9 cellular contexts compared by ENCODE assay signal in the genomic region with DNA sequence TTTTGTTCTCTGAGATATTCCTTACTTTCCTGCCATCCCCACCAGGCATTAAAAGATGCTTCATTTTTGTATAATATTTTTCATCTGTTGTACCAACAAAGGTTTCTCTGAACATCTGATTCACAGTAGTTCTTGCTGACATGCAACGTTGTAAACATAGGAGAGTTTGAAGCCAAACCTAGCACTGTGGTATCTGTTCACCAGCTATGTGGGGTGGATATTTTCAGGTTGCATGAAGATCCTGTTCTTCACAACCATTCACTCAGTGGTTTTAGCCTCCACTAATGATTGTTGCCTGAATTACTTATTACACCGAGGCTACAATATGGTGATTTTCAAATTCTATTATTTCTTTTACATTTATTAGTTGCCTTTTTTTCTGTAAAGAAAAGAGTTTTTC. TPM values are rescaled to one million over a fixed set of nuclear protein-coding genes. Genes with fewer than 3 reads are reported as not detected.
"Had no signal": no experiment of that assay in that cellular context is flagged by ENCODE, and none has a peak within 500 bp of the region (broad histone marks: within the 10 kb centered on the region; RNA-seq: fewer than 3 reads in every experiment).

No MANE protein-coding gene starts in this region.

- ATAC-seq: HCT116, HepG2 had no signal

- H3K4me1 ChIP-seq: HAP-1 had no signal

- H3K9me3 ChIP-seq: HAP-1 had no signal

- H3K36me3 ChIP-seq: HAP-1 had no signal

- DNase-seq: GM23248, GOT3, H7, HFFc6 had no signal

- H3K4me3 ChIP-seq: GM23248, HAP-1 had no signal

- H3K27ac ChIP-seq: GM23248, HL-60 had no signal

RNA-seq across cellular contexts. Expression of a gene that starts 56.5 kb away (rescaled TPM):
- total RNA-seq: GM23248, HepG2, HFFc6 had no signal
- polyA plus RNA-seq: GM23248, HepG2, IgD-negative memory B cell had no signal
